2 cellular contexts compared by ENCODE assay signal in genomic region chr7:128239126-128239525, GRCh38.
TF ChIP-seq lines count a peak whose summit lies in the region.

No MANE protein-coding gene starts in this region.

TF ChIP-seq in HCT116, 20 proteins besides CTCF, POLR2A, EP300 and RAD21:
- TF ChIP-seq CBX3 (IDR thresholded peaks at IDR 0.05; ENCODE audit: low read depth), result peak; percentile 32; the same call in 1 of the 2 replicates
TF ChIP-seq in HCT116: peak in this region for 1; not testable (repeated sequence) for 19.

TF ChIP-seq in K562, 482 proteins besides CTCF, POLR2A, EP300 and RAD21:
- TF ChIP-seq CBX1 (IDR thresholded peaks at IDR 0.05; ENCODE audit: low read depth), result peak; percentile 68; the same call in 1 of the 2 replicates
- TF ChIP-seq CBX3 (IDR thresholded peaks at IDR 0.05; ENCODE audit: borderline replicate concordance in 1 of 2, low read length in 2 of 2), result peak in 1 of 2 experiments; percentile 79; a peak in 1 of 3 replicates
- TF ChIP-seq CBX5 (IDR thresholded peaks at IDR 0.05; ENCODE audit: borderline replicate concordance, low read depth), result peak; percentile 78; the same call in 1 of the 2 replicates
